In the genomic region with DNA sequence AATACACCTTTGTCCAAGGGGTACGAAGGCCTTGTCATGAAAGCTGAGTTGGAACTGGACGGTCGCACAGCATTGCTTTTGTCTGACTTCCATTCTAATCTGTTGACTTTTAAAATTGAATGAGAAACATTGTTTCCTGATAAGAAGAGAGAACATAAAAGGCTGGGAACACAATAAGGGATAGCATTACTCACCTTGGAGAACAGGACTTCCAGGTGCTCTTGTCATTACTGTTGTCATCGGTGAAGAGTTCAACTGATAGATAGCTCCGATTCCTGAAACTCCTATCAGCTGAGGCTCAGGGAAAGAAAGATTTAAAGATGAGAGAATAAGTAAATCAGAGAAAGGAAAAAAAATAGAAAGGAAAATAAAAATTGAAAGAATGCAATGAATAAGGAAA, we compare ENCODE assay signal across 27 cellular contexts.
"Had no signal": no experiment of that assay in that cellular context is flagged by ENCODE, and none has a peak within 500 bp of the region (broad histone marks: within the 10 kb centered on the region; RNA-seq: fewer than 3 reads in every experiment).

No MANE protein-coding gene starts in this region.

- H3K27ac ChIP-seq: adrenal gland, ascending aorta, brain microvascular endothelial cell, esophagus muscularis mucosa, neutrophil, ovary, prostate gland, right atrium auricular region, spleen, upper lobe of right lung had no signal

- H3K27me3 Mint-ChIP-seq: activated B cell treated with CpG ODN at 0.5 μM for 24 hours; activated naive CD8-positive, alpha-beta T cell; natural killer cell treated with Interleukin-12 subunit alpha and Interleukin-12 subunit beta and Interleukin-15 and Interleukin-18, amount 100 ng/mL, for 72 hours had no signal

- H3K4me3 ChIP-seq: adrenal gland, ascending aorta, esophagus muscularis mucosa, ovary, prostate gland, right atrium auricular region, spleen, upper lobe of right lung had no signal

- H3K9me3 ChIP-seq: adrenal gland, ascending aorta, esophagus muscularis mucosa, neutrophil, ovary, prostate gland, right atrium auricular region, spleen, upper lobe of right lung had no signal

- H3K27ac Mint-ChIP-seq: activated B cell treated with CpG ODN at 0.5 μM for 24 hours; activated naive CD8-positive, alpha-beta T cell; activated T-helper 2 cell treated with anti-CD3 and anti-CD28 coated beads, Interferon-gamma antibody, Interleukin-2, Interleukin-4, amounts not matched to agents 10 μg/mL and 5 μg/mL and 100 μg/mL, durations not matched to agents 14 hours and 24 hours and 36 hours; natural killer cell treated with Interleukin-12 subunit alpha and Interleukin-12 subunit beta and Interleukin-15 and Interleukin-18, amount 100 ng/mL, for 72 hours had no signal

- ATAC-seq: activated T-cell treated with anti-CD3 and anti-CD28 coated beads, Interleukin-2, amount 50 U/mL, for 4 hours; natural killer cell treated with Interleukin-12 subunit alpha and Interleukin-12 subunit beta and Interleukin-15 and Interleukin-18, amount 100 ng/mL, for 72 hours; stimulated activated naive CD8-positive, alpha-beta T cell treated with anti-CD3 and anti-CD28 coated beads, Interleukin-15, Interleukin-2, amounts not matched to agents 100 U/mL and 50 U/mL, for 24 hours; upper lobe of right lung had no signal

- H3K36me3 ChIP-seq: adrenal gland, ascending aorta, brain microvascular endothelial cell, esophagus muscularis mucosa, neutrophil, ovary, prostate gland, right atrium auricular region, spleen, upper lobe of right lung had no signal

- H3K4me1 ChIP-seq: adrenal gland, ascending aorta, esophagus muscularis mucosa, prostate gland, spleen had no signal

- DNase-seq: activated B cell treated with CpG ODN at 0.5 μM for 24 hours; activated CD4-positive, alpha-beta T cell treated with anti-CD3 and anti-CD28 coated beads for 4 hours; activated CD4-positive, alpha-beta T cell treated with anti-CD3 and anti-CD28 coated beads, Interleukin-2, amount 50 U/mL, for 48 hours; activated CD8-positive, alpha-beta memory T cell treated with anti-CD3 and anti-CD28 coated beads, Interleukin-2, amount 50 U/mL, for 48 hours; activated naive CD4-positive, alpha-beta T cell; activated T-cell treated with anti-CD3 and anti-CD28 coated beads, Interleukin-2, amount 50 U/mL, for 4 hours; adrenal gland; brain microvascular endothelial cell; central memory CD4-positive, alpha-beta T cell; dermis blood vessel endothelial cell; effector CD8-positive, alpha-beta T cell; glutamatergic neuron; hippocampal formation; midbrain; ovary; spleen; stimulated activated CD4-positive, alpha-beta T cell treated with anti-CD3 and anti-CD28 coated beads, Interleukin-4, amount 100 ng/mL, for 24 hours; stimulated activated naive CD8-positive, alpha-beta T cell treated with anti-CD3 and anti-CD28 coated beads, Interleukin-15, Interleukin-2, amounts not matched to agents 100 U/mL and 50 U/mL, for 24 hours; upper lobe of right lung had no signal

- H3K4me3 Mint-ChIP-seq: activated B cell treated with CpG ODN at 0.5 μM for 24 hours; activated naive CD8-positive, alpha-beta T cell; activated T-cell treated with anti-CD3 and anti-CD28 coated beads, Interleukin-2, amount 50 U/mL, for 4 hours; natural killer cell treated with Interleukin-12 subunit alpha and Interleukin-12 subunit beta and Interleukin-15 and Interleukin-18, amount 100 ng/mL, for 72 hours had no signal

- H3K4me1 Mint-ChIP-seq: activated B cell treated with CpG ODN at 0.5 μM for 24 hours had no signal

- H3K36me3 Mint-ChIP-seq: activated naive CD8-positive, alpha-beta T cell; natural killer cell treated with Interleukin-12 subunit alpha and Interleukin-12 subunit beta and Interleukin-15 and Interleukin-18, amount 100 ng/mL, for 72 hours had no signal

- H3K9me3 Mint-ChIP-seq: activated B cell treated with CpG ODN at 0.5 μM for 24 hours; activated T-cell treated with anti-CD3 and anti-CD28 coated beads, Interleukin-2, amount 50 U/mL, for 4 hours; activated T-helper 2 cell treated with anti-CD3 and anti-CD28 coated beads, Interferon-gamma antibody, Interleukin-2, Interleukin-4, amounts not matched to agents 10 μg/mL and 5 μg/mL and 100 μg/mL, durations not matched to agents 14 hours and 24 hours and 36 hours had no signal

- H3K27me3 ChIP-seq: adrenal gland, ascending aorta, brain microvascular endothelial cell, esophagus muscularis mucosa, neutrophil, ovary, right atrium auricular region, spleen, upper lobe of right lung had no signal
